Comparison of ENCODE assay signal across 9 cellular contexts in the genomic region with DNA sequence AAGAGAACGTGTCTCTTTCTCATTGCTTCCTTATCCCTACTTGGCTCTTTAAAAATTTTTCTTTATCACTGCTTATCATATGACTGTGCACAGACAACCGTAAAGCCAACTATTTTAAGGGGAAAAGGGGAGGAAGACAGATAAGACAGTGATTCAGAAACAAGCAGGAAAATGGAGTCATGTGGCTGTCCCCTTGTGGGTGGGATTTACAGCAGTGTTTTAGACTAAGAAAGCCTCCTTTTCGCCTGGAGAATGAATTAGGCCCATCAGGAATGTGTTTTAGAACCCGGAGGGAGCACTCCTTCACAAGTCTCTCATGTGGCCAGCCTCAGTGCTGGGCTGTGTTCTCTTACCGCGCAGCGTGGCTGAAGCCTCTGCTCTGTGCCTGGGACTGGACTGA. TPM values are rescaled to one million over a fixed set of nuclear protein-coding genes. Genes with fewer than 3 reads are reported as not detected.
A peak's percentile ranks its signal among the peaks of the same experiment; 100 is the strongest.
DNase-seq lines count a peak whose midpoint lies in the region; ATAC-seq and TF ChIP-seq lines count a peak whose summit lies in the region.
"Had no signal": no experiment of that assay in that cellular context is flagged by ENCODE, and none has a peak within 500 bp of the region (broad histone marks: within the 10 kb centered on the region; RNA-seq: fewer than 3 reads in every experiment).

No MANE protein-coding gene starts in this region.

- no peak overlapping the region for H3K27ac Mint-ChIP-seq in CD8-positive, alpha-beta memory T cell

- H3K36me3 Mint-ChIP-seq in CD8-positive, alpha-beta memory T cell = peaks cover 0 to 2% (median 1%) of the 10 kb centered on the region in 3 donors

- H3K9me3 ChIP-seq in left ventricle myocardium inferior (replicated peaks) = no peaks in the 10 kb centered on the region
- H3K9me3 ChIP-seq in CD8-positive, alpha-beta memory T cell (ENCODE audit: low read length) = no peaks in the 10 kb centered on the region
- H3K9me3 ChIP-seq: pancreas had no signal

- peaks cover 5 to 13% (median 6%) of the 10 kb centered on the region in 3 donors for H3K4me1 Mint-ChIP-seq in CD8-positive, alpha-beta memory T cell

- H3K4me3 ChIP-seq in left ventricle myocardium inferior = no peak overlapping the region
- H3K4me3 ChIP-seq in CD8-positive, alpha-beta memory T cell (ENCODE audit: low read length) = no peak overlapping the region
- H3K4me3 ChIP-seq: pancreas had no signal

- no peak for ATAC-seq in HG02571 (IDR thresholded peaks at IDR 0.05; ENCODE audit: unreplicated experiment)

- intact Hi-C loops in left ventricle myocardium inferior (cut with micrococcal nuclease) = no loop called here

- DNase-seq in HT1080 (ENCODE audit: low read depth) (peak; percentile 20), amniotic epithelial cell (ENCODE audit: low read depth) (peak; percentile 93), left ventricle myocardium inferior (no peak), putamen (ENCODE audit: low spot score) (peak; percentile 40), medulla oblongata (ENCODE audit: extremely low spot score) (no peak)
- DNase-seq in CD8-positive, alpha-beta memory T cell = no peak
- no peak for DNase-seq in activated naive CD4-positive, alpha-beta T cell (lab: John Stamatoyannopoulos, UW)
- DNase-seq: pancreas had no signal

- no peaks in the 10 kb centered on the region for H3K9me3 Mint-ChIP-seq in CD8-positive, alpha-beta memory T cell

- H3K27ac ChIP-seq in left ventricle myocardium inferior (replicated peaks) = peak overlapping the region; percentile 57
- no peak overlapping the region for H3K27ac ChIP-seq in CD8-positive, alpha-beta memory T cell (ENCODE audit: low read depth, low read length)
- H3K27ac ChIP-seq: pancreas had no signal

- no peaks in the 10 kb centered on the region for H3K27me3 ChIP-seq in left ventricle myocardium inferior (ENCODE audit: low read depth)
- no peaks in the 10 kb centered on the region for H3K27me3 ChIP-seq in CD8-positive, alpha-beta memory T cell (ENCODE audit: insufficient read depth, low read length, poor library complexity, severe bottlenecking)
- H3K27me3 ChIP-seq: pancreas had no signal

- peaks cover 21% of the 10 kb centered on the region for H3K4me1 ChIP-seq in left ventricle myocardium inferior
- H3K4me1 ChIP-seq in CD8-positive, alpha-beta memory T cell (ENCODE audit: insufficient read depth, low read length) = no peaks in the 10 kb centered on the region

- H3K36me3 ChIP-seq in left ventricle myocardium inferior = no peaks in the 10 kb centered on the region
- H3K36me3 ChIP-seq in CD8-positive, alpha-beta memory T cell (ENCODE audit: insufficient read depth, low read length) = no peaks in the 10 kb centered on the region
- H3K36me3 ChIP-seq: pancreas had no signal

- CTCF ChIA-PET in CD8-positive, alpha-beta memory T cell (lab: Charles Lee) = no interaction called here

- POLR2A ChIA-PET in CD8-positive, alpha-beta memory T cell (lab: Charles Lee) = no interaction called here

- no peak for TF ChIP-seq CTCF in left ventricle myocardium inferior (IDR thresholded peaks at IDR 0.05; ENCODE audit: borderline replicate concordance)

- H3K27me3 Mint-ChIP-seq in CD8-positive, alpha-beta memory T cell = no peaks in the 10 kb centered on the region

- H3K4me3 Mint-ChIP-seq in CD8-positive, alpha-beta memory T cell = no peak overlapping the region

RNA-seq across cellular contexts. Expression of a gene that starts 17.6 kb away (rescaled TPM):
- total RNA-seq in HT1080 (2014; rRNA removed; shearing (Covaris generic)) = 31.7 and 32.4 TPM in 2 replicates
- 30.4 and 41.4 TPM in 2 replicates for polyA plus RNA-seq in HT1080 (2015; cell fraction: cytosol; rRNA removed)
- 33.1 and 44.0 TPM in 2 replicates for polyA plus RNA-seq in HT1080 (2015; cell fraction: nucleus; rRNA removed)
- total RNA-seq in left ventricle myocardium inferior = 14.7 TPM
- total RNA-seq in CD8-positive, alpha-beta memory T cell = 1 to 10 TPM; 7.9 to 9.6 TPM
- 3.1 TPM for polyA plus RNA-seq in CD8-positive, alpha-beta memory T cell

RNA-seq across cellular contexts. Expression of a gene that starts 58.0 kb away (rescaled TPM):
- total RNA-seq in HT1080 (2014; rRNA removed; shearing (Covaris generic)) = 17.0 and 19.0 TPM in 2 replicates
- 13.4 and 14.0 TPM in 2 replicates for polyA plus RNA-seq in HT1080 (2015; cell fraction: cytosol; rRNA removed)
- 21.1 and 30.2 TPM in 2 replicates for polyA plus RNA-seq in HT1080 (2015; cell fraction: nucleus; rRNA removed)
- 11.8 TPM for total RNA-seq in left ventricle myocardium inferior
- 10 to 100 TPM; 18.1 to 18.9 TPM for total RNA-seq in CD8-positive, alpha-beta memory T cell
- 12.7 TPM for polyA plus RNA-seq in CD8-positive, alpha-beta memory T cell

Comparison
In these comparisons a context has a peak if more than half of its experiments do, and no peak if none do; other contexts are left out.
1. DNase-seq: peak in HT1080 (single experiment), amniotic epithelial cell (single experiment) and putamen (single experiment); none in left ventricle myocardium inferior (single experiment), CD8-positive, alpha-beta memory T cell (0 of 5), activated naive CD4-positive, alpha-beta T cell (0 of 4) and medulla oblongata (single experiment).